Comparison of ENCODE assay signal across 11 cellular contexts in the genomic region with DNA sequence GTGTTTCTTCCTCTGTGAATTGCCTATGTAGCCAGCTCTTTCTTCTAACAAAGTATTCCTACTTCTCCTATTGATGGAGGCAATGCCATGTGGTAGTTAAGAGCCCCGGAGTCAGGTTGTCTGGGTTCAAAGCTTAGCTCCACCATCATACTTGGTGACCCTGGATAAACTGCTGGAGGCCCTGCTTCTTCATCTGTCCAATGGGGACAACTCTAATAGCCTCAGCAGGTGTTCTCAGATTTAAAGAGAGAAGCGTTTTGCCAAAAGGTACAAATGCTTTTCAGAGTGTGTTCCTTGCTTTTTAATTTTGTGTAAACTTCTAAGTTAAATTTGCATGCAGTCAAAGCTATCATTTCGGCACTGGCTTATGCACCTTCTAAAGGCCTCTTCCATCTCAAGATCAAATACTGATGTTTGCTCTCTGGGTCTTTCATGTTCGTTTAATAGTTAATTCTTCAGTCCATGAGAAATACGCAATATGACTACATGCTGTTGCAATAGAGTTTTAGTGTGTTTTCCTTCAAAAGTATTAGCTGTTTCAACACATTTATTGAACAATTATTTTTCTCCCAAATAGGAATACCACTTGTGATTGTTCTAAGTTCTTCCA.
"Had no signal": no experiment of that assay in that cellular context is flagged by ENCODE, and none has a peak within 500 bp of the region (broad histone marks: within the 10 kb centered on the region; RNA-seq: fewer than 3 reads in every experiment).

No MANE protein-coding gene starts in this region.

- H3K27ac ChIP-seq: cardiac muscle cell, left lung had no signal

- H3K27me3 Mint-ChIP-seq: activated B cell treated with CpG ODN at 0.5 μM for 24 hours; activated CD4-positive, alpha-beta T cell treated with anti-CD3 and anti-CD28 coated beads, Interleukin-2, amount 10 ng/mL, durations not matched to agents 24 days and 14 days; memory B cell had no signal

- DNase-seq: activated B cell treated with CpG ODN at 0.5 μM for 24 hours; activated CD4-positive, alpha-beta T cell treated with anti-CD3 and anti-CD28 coated beads, Interleukin-2, amount 10 ng/mL, durations not matched to agents 24 days and 14 days; left lung; ovary; SK-N-SH; stimulated activated CD4-positive, alpha-beta T cell treated with anti-CD3 and anti-CD28 coated beads, Interleukin-15, amount 100 ng/mL, for 24 hours; stimulated activated CD4-positive, alpha-beta T cell treated with anti-CD3 and anti-CD28 coated beads, Interleukin-4, amount 100 ng/mL, for 4 hours; upper lobe of left lung had no signal

- H3K9me3 ChIP-seq: left lung, ovary, SK-N-SH, upper lobe of left lung had no signal

- H3K4me3 ChIP-seq: cardiac muscle cell, left lung, ovary, upper lobe of left lung had no signal

- H3K27me3 ChIP-seq: cardiac muscle cell, left lung, ovary, upper lobe of left lung had no signal

- H3K36me3 ChIP-seq: cardiac muscle cell, ovary had no signal

- H3K4me3 Mint-ChIP-seq: activated B cell treated with CpG ODN at 0.5 μM for 24 hours; activated CD4-positive, alpha-beta T cell treated with anti-CD3 and anti-CD28 coated beads, Interleukin-2, amount 10 ng/mL, durations not matched to agents 24 days and 14 days; memory B cell had no signal

- H3K27ac Mint-ChIP-seq: activated B cell treated with CpG ODN at 0.5 μM for 24 hours; activated CD4-positive, alpha-beta T cell treated with anti-CD3 and anti-CD28 coated beads, Interleukin-2, amount 10 ng/mL, durations not matched to agents 24 days and 14 days; activated T-helper 2 cell treated with anti-CD3 and anti-CD28 coated beads, Interferon-gamma antibody, Interleukin-2, Interleukin-4, amounts not matched to agents 10 μg/mL and 5 μg/mL and 100 μg/mL, durations not matched to agents 14 hours and 24 hours and 36 hours; memory B cell had no signal

- ATAC-seq: left lung had no signal

- H3K9me3 Mint-ChIP-seq: activated B cell treated with CpG ODN at 0.5 μM for 24 hours; activated CD4-positive, alpha-beta T cell treated with anti-CD3 and anti-CD28 coated beads, Interleukin-2, amount 10 ng/mL, durations not matched to agents 24 days and 14 days; activated T-helper 2 cell treated with anti-CD3 and anti-CD28 coated beads, Interferon-gamma antibody, Interleukin-2, Interleukin-4, amounts not matched to agents 10 μg/mL and 5 μg/mL and 100 μg/mL, durations not matched to agents 14 hours and 24 hours and 36 hours; memory B cell had no signal
